In genomic region chr2:130520994-130521393, GRCh38 we compare ENCODE assay signal across 4 cellular contexts. TPM values are rescaled to one million over a fixed set of nuclear protein-coding genes. Genes with fewer than 3 reads are reported as not detected.
"Had no signal": no experiment of that assay in that cellular context is flagged by ENCODE, and none has a peak within 500 bp of the region (broad histone marks: within the 10 kb centered on the region; RNA-seq: fewer than 3 reads in every experiment).

Gene CFC1B, plus strand, starts transcription at chr2:130521222. Its CDS starts 263 bp downstream, at chr2:130521485.

RNA-seq across cellular contexts. Expression of gene CFC1B, which starts in this region (rescaled TPM):
- total RNA-seq: LHCN-M2, M059J, MCF 10A, NCI-H460 had no signal
